8 cellular contexts compared by ENCODE assay signal in the genomic region with DNA sequence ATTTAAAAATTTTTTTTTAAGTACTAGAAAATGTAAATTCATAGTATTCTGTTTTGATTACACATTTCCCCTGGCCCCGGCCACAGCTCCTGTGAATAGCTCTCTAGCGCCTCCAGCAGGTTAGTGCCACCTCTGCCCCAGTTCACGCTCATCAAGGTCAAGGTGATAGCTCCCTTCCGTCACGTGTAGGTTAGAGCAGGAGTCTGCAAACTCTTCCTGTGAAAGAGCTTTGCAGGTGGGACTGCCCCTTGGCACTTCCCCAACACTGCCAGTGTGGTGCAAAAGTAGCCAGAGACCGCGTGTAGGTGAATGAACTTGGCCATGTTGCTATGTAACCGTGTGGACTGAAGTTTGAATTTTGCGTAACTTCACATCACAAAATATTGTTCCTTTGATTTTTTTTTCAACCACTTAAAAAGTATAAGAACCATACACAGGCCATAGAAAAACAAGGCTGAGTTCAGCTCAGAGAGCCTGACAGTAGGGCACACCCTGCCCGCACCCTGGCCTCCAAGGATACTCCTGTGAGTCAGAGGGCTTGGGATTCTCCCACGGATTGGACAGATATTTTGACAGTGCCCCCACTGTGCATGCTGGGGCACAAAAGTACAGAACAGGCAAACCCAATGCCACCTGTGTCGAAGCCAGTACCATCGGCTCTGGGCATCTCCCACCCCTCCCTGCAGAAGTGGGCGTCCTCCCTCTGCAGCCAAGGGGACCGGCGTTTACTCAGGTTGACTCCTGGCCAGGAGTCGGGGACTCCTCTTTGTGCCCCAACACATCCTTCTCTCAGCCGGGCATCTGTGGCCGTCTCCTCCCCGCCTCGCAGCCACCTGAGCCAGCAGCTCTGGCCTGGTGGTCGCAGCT.
DNase-seq lines count a peak whose midpoint lies in the region; ATAC-seq and TF ChIP-seq lines count a peak whose summit lies in the region.

No MANE protein-coding gene starts in this region.

- H3K4me1 ChIP-seq in upper lobe of right lung: peaks cover 4% of the 10 kb centered on the region

- no peaks in the 10 kb centered on the region for H3K9me3 Mint-ChIP-seq in nephron

- no peak overlapping the region for H3K4me3 Mint-ChIP-seq in nephron

- H3K27ac Mint-ChIP-seq in nephron: no peak overlapping the region

- H3K27me3 Mint-ChIP-seq in nephron (ENCODE audit: low read depth): peaks cover 4% of the 10 kb centered on the region

- intact Hi-C loops in upper lobe of right lung (cut with DNase I): no loop called here

- peak; percentile 73 for TF ChIP-seq CTCF in choroid plexus epithelial cell (conservative IDR thresholded peaks at IDR 0.05; ENCODE audit: low read depth, low read length)
- TF ChIP-seq CTCF in nephron (IDR thresholded peaks at IDR 0.05; ENCODE audit: unreplicated experiment in 3 of 3): peak; percentile 28 to 53 (median 42)
- TF ChIP-seq CTCF in upper lobe of right lung (IDR thresholded peaks at IDR 0.05): peak; percentile 59

- peaks cover 48% of the 10 kb centered on the region for H3K36me3 Mint-ChIP-seq in nephron (ENCODE audit: low read depth)

- H3K4me1 Mint-ChIP-seq in nephron: peaks cover 24% of the 10 kb centered on the region

- peaks cover 16% of the 10 kb centered on the region for H3K36me3 ChIP-seq in upper lobe of right lung

- peak; percentile 76 to 78 for ATAC-seq in activated CD4-positive, CD25-positive, alpha-beta regulatory T cell treated with anti-CD3 and anti-CD28 coated beads, Interleukin-2, amount 50 U/mL, for 24 hours
- ATAC-seq in upper lobe of right lung (peak; percentile 71), GM21825 (IDR thresholded peaks at IDR 0.05; ENCODE audit: unreplicated experiment) (no peak)

- DNase-seq in COLO829 (ENCODE audit: low spot score) (peak; percentile 40), choroid plexus epithelial cell (ENCODE audit: low read depth) (peak; percentile 38), upper lobe of right lung (peak; percentile 82), NCI-H1048 (lab: John Stamatoyannopoulos, UW) (no peak)
- DNase-seq in Jurkat, Clone E6-1 (ENCODE audit: low read depth, low spot score): peak; percentile 45

- no peaks in the 10 kb centered on the region for H3K27me3 ChIP-seq in upper lobe of right lung

- no peak overlapping the region for H3K4me3 ChIP-seq in Jurkat, Clone E6-1 (ENCODE audit: low read length)
- H3K4me3 ChIP-seq in choroid plexus epithelial cell (ENCODE audit: low read depth, low read length) (no peak overlapping the region), upper lobe of right lung (no peak overlapping the region)

- H3K9me3 ChIP-seq in upper lobe of right lung: no peaks in the 10 kb centered on the region

- peak overlapping the region; percentile 42 for H3K27ac ChIP-seq in upper lobe of right lung
